Comparison of ENCODE assay signal across 10 cellular contexts in the genomic region with DNA sequence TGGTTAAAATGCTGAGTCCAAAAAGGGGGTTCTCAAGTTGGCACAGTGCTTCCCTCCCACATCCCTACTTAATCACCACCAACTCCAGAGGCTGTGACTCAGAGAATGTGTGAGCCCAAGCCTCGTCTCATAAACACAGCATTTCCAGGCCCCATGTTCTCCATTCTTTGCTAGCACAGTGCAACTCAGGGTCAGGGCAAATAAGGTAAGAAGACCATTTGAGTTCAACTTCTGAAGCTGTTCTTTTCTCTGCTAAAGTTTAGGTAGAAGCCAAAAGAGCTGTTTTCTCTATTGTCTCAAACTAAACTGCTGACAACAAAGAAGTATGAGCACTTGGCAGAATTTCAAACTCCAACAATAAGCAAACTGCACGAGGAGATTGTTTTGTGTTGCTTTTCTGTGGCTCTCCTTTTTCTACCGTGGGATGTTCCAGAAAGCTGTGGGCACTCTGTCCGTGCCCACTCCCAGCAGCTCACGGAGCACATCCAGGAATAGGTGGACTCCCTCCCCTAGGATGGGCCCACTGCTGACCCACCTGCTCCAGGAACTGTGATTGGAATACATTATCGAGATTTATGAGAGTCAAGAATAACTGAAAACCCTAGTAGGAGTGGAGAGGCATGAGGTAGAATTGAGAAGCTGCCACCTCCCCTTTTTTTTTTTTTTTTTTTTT.
DNase-seq lines count a peak whose midpoint lies in the region; ATAC-seq and TF ChIP-seq lines count a peak whose summit lies in the region.
"Had no signal": no experiment of that assay in that cellular context is flagged by ENCODE, and none has a peak within 500 bp of the region (broad histone marks: within the 10 kb centered on the region; RNA-seq: fewer than 3 reads in every experiment).

No MANE protein-coding gene starts in this region.

- no peak overlapping the region for H3K4me3 Mint-ChIP-seq in CD4-positive, CD25-positive, alpha-beta regulatory T cell
- H3K4me3 Mint-ChIP-seq in naive thymus-derived CD8-positive, alpha-beta T cell = no peak overlapping the region
- H3K4me3 Mint-ChIP-seq: activated B cell treated with CpG ODN at 0.5 μM for 24 hours, memory B cell had no signal

- peak overlapping the region; percentile 55 to 86 (median 63) for H3K27ac Mint-ChIP-seq in CD4-positive, CD25-positive, alpha-beta regulatory T cell
- peak overlapping the region in 5 of 10 donors; percentile 20 to 53 (median 34) for H3K27ac Mint-ChIP-seq in naive thymus-derived CD8-positive, alpha-beta T cell
- H3K27ac Mint-ChIP-seq: activated B cell treated with CpG ODN at 0.5 μM for 24 hours, memory B cell had no signal

- no peak for ATAC-seq in CD4-positive, CD25-positive, alpha-beta regulatory T cell (ENCODE audit: low read depth in 2 of 2)
- ATAC-seq in RWPE2 (ENCODE audit: low read depth) = peak; percentile 81
- peak; percentile 88 for ATAC-seq in gastroesophageal sphincter
- ATAC-seq in naive thymus-derived CD8-positive, alpha-beta T cell = no peak
- ATAC-seq in GM18909 (IDR thresholded peaks at IDR 0.05; ENCODE audit: poor library complexity, unreplicated experiment) = no peak
- ATAC-seq in HG02623 (IDR thresholded peaks at IDR 0.05; ENCODE audit: unreplicated experiment) = no peak
- ATAC-seq in HG03432 (IDR thresholded peaks at IDR 0.05; ENCODE audit: unreplicated experiment) = no peak

- no peaks in the 10 kb centered on the region for H3K36me3 Mint-ChIP-seq in CD4-positive, CD25-positive, alpha-beta regulatory T cell
- no peaks in the 10 kb centered on the region for H3K36me3 Mint-ChIP-seq in naive thymus-derived CD8-positive, alpha-beta T cell
- H3K36me3 Mint-ChIP-seq: memory B cell had no signal

- H3K36me3 ChIP-seq in CD4-positive, CD25-positive, alpha-beta regulatory T cell (ENCODE audit: control insufficient read depth, insufficient read depth, low read length) = no peaks in the 10 kb centered on the region
- H3K36me3 ChIP-seq in RWPE2 (ENCODE audit: low read depth) (no peaks in the 10 kb centered on the region), gastroesophageal sphincter (no peaks in the 10 kb centered on the region), rectal smooth muscle tissue (ENCODE audit: control insufficient read depth, insufficient read depth, low read length) (no peaks in the 10 kb centered on the region)

- POLR2A ChIA-PET in naive thymus-derived CD8-positive, alpha-beta T cell (lab: Charles Lee) = no interaction called here

- WGBS in gastroesophageal sphincter (ENCODE audit: low coverage in 1 of 2), 2 donors = 13 to 17% methylated on average over 5 to 6 of the region's 6 CpGs

- H3K4me3 ChIP-seq in CD4-positive, CD25-positive, alpha-beta regulatory T cell (ENCODE audit: low read depth, low read length) = no peak overlapping the region
- no peak overlapping the region for H3K4me3 ChIP-seq in RWPE2 (ENCODE audit: severe bottlenecking)
- H3K4me3 ChIP-seq in gastroesophageal sphincter = no peak overlapping the region
- no peak overlapping the region for H3K4me3 ChIP-seq in rectal smooth muscle tissue (ENCODE audit: low read length)

- TF ChIP-seq CTCF in RWPE2 (IDR thresholded peaks at IDR 0.05; ENCODE audit: poor library complexity, severe bottlenecking) (no peak), gastroesophageal sphincter (IDR thresholded peaks at IDR 0.05) (no peak)

- H3K4me1 Mint-ChIP-seq in CD4-positive, CD25-positive, alpha-beta regulatory T cell = peaks cover 36 to 69% (median 42%) of the 10 kb centered on the region in 4 donors
- H3K4me1 Mint-ChIP-seq in naive thymus-derived CD8-positive, alpha-beta T cell = peaks cover 32 to 64% (median 56%) of the 10 kb centered on the region in 4 donors

- no peaks in the 10 kb centered on the region for H3K27me3 ChIP-seq in CD4-positive, CD25-positive, alpha-beta regulatory T cell (ENCODE audit: control insufficient read depth, insufficient read depth, low read length)
- H3K27me3 ChIP-seq in RWPE2 (ENCODE audit: insufficient read depth, poor library complexity, severe bottlenecking) (no peaks in the 10 kb centered on the region), gastroesophageal sphincter (no peaks in the 10 kb centered on the region), rectal smooth muscle tissue (ENCODE audit: control insufficient read depth, insufficient read depth, low read length) (no peaks in the 10 kb centered on the region)

- DNase-seq in CD4-positive, CD25-positive, alpha-beta regulatory T cell = no peak
- DNase-seq in RWPE2 (ENCODE audit: low spot score) = no peak
- no peak for DNase-seq in naive thymus-derived CD8-positive, alpha-beta T cell
- DNase-seq: activated B cell treated with CpG ODN at 0.5 μM for 24 hours had no signal

- peaks cover 37% of the 10 kb centered on the region for H3K4me1 ChIP-seq in CD4-positive, CD25-positive, alpha-beta regulatory T cell (ENCODE audit: control insufficient read depth, insufficient read depth, low read length, poor library complexity, severe bottlenecking)
- H3K4me1 ChIP-seq in RWPE2 (ENCODE audit: insufficient read depth, poor library complexity, severe bottlenecking) (peaks cover 14% of the 10 kb centered on the region), gastroesophageal sphincter (peaks cover 14 to 48% (median 16%) of the 10 kb centered on the region in 3 donors), rectal smooth muscle tissue (ENCODE audit: control insufficient read depth, insufficient read depth, low read length) (peaks cover 16% of the 10 kb centered on the region)

- H3K9ac ChIP-seq in rectal smooth muscle tissue (ENCODE audit: low read length) = no peak overlapping the region

- no peak for TF ChIP-seq EP300 in gastroesophageal sphincter (IDR thresholded peaks at IDR 0.05)

- no peak overlapping the region for H3K27ac ChIP-seq in CD4-positive, CD25-positive, alpha-beta regulatory T cell (ENCODE audit: insufficient read depth, low read length, poor library complexity, severe bottlenecking)
- no peak overlapping the region for H3K27ac ChIP-seq in RWPE2 (ENCODE audit: poor library complexity, severe bottlenecking)
- peak overlapping the region; percentile 65 to 97 (median 81) for H3K27ac ChIP-seq in gastroesophageal sphincter
- H3K27ac ChIP-seq in rectal smooth muscle tissue (ENCODE audit: low read depth, low read length) = peak overlapping the region; percentile 88

- no peaks in the 10 kb centered on the region for H3K9me3 ChIP-seq in CD4-positive, CD25-positive, alpha-beta regulatory T cell (ENCODE audit: control insufficient read depth in 2 of 2, low read length in 2 of 2)
- no peaks in the 10 kb centered on the region for H3K9me3 ChIP-seq in RWPE2 (ENCODE audit: severe bottlenecking)
- H3K9me3 ChIP-seq in gastroesophageal sphincter = no peaks in the 10 kb centered on the region

- TF ChIP-seq POLR2A in gastroesophageal sphincter (IDR thresholded peaks at IDR 0.05) = no peak

- H3K9me3 Mint-ChIP-seq in CD4-positive, CD25-positive, alpha-beta regulatory T cell = peaks cover 0 to 3% (median 0%) of the 10 kb centered on the region in 7 donors
- no peaks in the 10 kb centered on the region for H3K9me3 Mint-ChIP-seq in naive thymus-derived CD8-positive, alpha-beta T cell
- H3K9me3 Mint-ChIP-seq: activated B cell treated with CpG ODN at 0.5 μM for 24 hours, memory B cell had no signal

- H3K27me3 Mint-ChIP-seq in CD4-positive, CD25-positive, alpha-beta regulatory T cell = no peaks in the 10 kb centered on the region
- H3K27me3 Mint-ChIP-seq in naive thymus-derived CD8-positive, alpha-beta T cell = no peaks in the 10 kb centered on the region
- H3K27me3 Mint-ChIP-seq: activated B cell treated with CpG ODN at 0.5 μM for 24 hours, memory B cell had no signal

Comparison
In these comparisons a context has a peak if more than half of its experiments do, and no peak if none do; other contexts are left out.
1. ATAC-seq: peak in RWPE2 (single experiment) and gastroesophageal sphincter (single experiment); none in CD4-positive, CD25-positive, alpha-beta regulatory T cell (0 of 2), naive thymus-derived CD8-positive, alpha-beta T cell (0 of 2), GM18909 (single experiment), HG02623 (single experiment) and HG03432 (single experiment).
2. H3K27ac ChIP-seq: peak in gastroesophageal sphincter (4 of 4) and rectal smooth muscle tissue (single experiment); none in CD4-positive, CD25-positive, alpha-beta regulatory T cell (single experiment) and RWPE2 (single experiment).